ENCODE assay signal across 16 cellular contexts in the genomic region with DNA sequence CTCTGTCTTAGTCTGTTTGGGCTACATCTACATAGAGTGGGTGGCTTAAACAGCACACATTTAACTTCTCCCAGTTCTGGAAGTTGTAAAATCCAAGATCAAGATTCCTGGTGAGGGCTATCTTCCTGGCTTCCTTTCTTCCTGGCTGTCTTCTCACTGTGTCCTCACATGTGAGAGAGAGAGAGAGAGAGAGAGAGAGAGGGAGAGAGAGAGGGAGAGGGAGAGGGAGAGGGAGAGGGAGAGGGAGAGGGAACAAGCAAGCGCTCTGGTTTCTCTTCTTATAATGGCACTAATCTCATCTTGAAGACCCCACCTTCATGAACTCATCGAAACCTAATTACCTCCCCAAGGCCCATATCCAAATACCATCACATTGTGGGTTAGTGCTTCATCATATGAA.
DNase-seq lines count a peak whose midpoint lies in the region; ATAC-seq and TF ChIP-seq lines count a peak whose summit lies in the region.
"Had no signal": no experiment of that assay in that cellular context is flagged by ENCODE, and none has a peak within 500 bp of the region (broad histone marks: within the 10 kb centered on the region; RNA-seq: fewer than 3 reads in every experiment).

No MANE protein-coding gene starts in this region.

- DNase-seq in left ventricle myocardium superior (no peak), left ventricle myocardium inferior (no peak), H9 (no peak), nephron progenitor cell (no peak), GM10266 (ENCODE audit: extremely low spot score) (no peak), inferior parietal cortex (ENCODE audit: extremely low spot score) (no peak)
- DNase-seq: C1 segment of cervical spinal cord; Calu3; CD4-positive, alpha-beta T cell; DMS79; GOT3; HFFc6 had no signal

- peaks cover 2% of the 10 kb centered on the region for H3K79me1 ChIP-seq in H9 (ENCODE audit: insufficient read depth, low read depth, low read length, poor library complexity, severe bottlenecking)

- H4K5ac ChIP-seq in H9 (ENCODE audit: insufficient read length, low read depth, low read length): no peak overlapping the region

- H2BK15ac ChIP-seq in H9 (ENCODE audit: low read depth, low read length): no peak overlapping the region

- H4K20me1 ChIP-seq in H9 (ENCODE audit: control insufficient read depth, insufficient read depth, insufficient read length): no peaks in the 10 kb centered on the region

- H3K9me3 Mint-ChIP-seq in H9 (no peaks in the 10 kb centered on the region), nephron progenitor cell (peaks cover 6% of the 10 kb centered on the region)
- H3K9me3 Mint-ChIP-seq: CD4-positive, alpha-beta T cell; HFFc6 had no signal

- no peak overlapping the region for H2BK120ac ChIP-seq in H9 (ENCODE audit: low read depth, low read length, poor library complexity, severe bottlenecking)

- no peaks in the 10 kb centered on the region for H3K27me3 Mint-ChIP-seq in H9 (ENCODE audit: low read depth)
- H3K27me3 Mint-ChIP-seq in nephron progenitor cell (ENCODE audit: low read depth, poor library complexity): no peaks in the 10 kb centered on the region
- H3K27me3 Mint-ChIP-seq: B cell; CD4-positive, alpha-beta T cell had no signal

- no peak overlapping the region for H4K8ac ChIP-seq in H9 (replicated peaks; ENCODE audit: insufficient read length, low read depth, low read length)

- H3K27ac Mint-ChIP-seq in H9 (peak overlapping the region in 2 of 3 experiments; percentile 21 to 26; a peak in 1 of 7 replicates), nephron progenitor cell (peak overlapping the region; percentile 50)
- H3K27ac Mint-ChIP-seq: B cell; CD4-positive, alpha-beta T cell had no signal

- H2BK5ac ChIP-seq in H9 (ENCODE audit: insufficient read length, low read length): no peak overlapping the region

- no peaks in the 10 kb centered on the region for H3K36me3 ChIP-seq in left ventricle myocardium inferior
- H3K36me3 ChIP-seq: HAP-1 had no signal

- H3K9me3 ChIP-seq in left ventricle myocardium inferior (replicated peaks): no peaks in the 10 kb centered on the region
- H3K9me3 ChIP-seq in H9 (ENCODE audit: control insufficient read depth, low read depth, low read length): no peaks in the 10 kb centered on the region
- H3K9me3 ChIP-seq: HAP-1 had no signal

- ATAC-seq in left ventricle myocardium superior: peak; percentile 61
- no peak for ATAC-seq in HG03460 (IDR thresholded peaks at IDR 0.05; ENCODE audit: unreplicated experiment)

- no peak overlapping the region for H3K56ac ChIP-seq in H9 (ENCODE audit: insufficient read length, low read depth, low read length)

- H3T11ph ChIP-seq in H9 (ENCODE audit: low read length): no peak overlapping the region

- H3K4me1 Mint-ChIP-seq in H9 (peaks cover 19% of the 10 kb centered on the region in 2 experiments), nephron progenitor cell (peaks cover 13% of the 10 kb centered on the region)

- no peak overlapping the region for H3K14ac ChIP-seq in H9 (ENCODE audit: insufficient read depth, low read length)

- H3K4me3 Mint-ChIP-seq in H9 (no peak overlapping the region), nephron progenitor cell (no peak overlapping the region)
- H3K4me3 Mint-ChIP-seq: B cell; CD4-positive, alpha-beta T cell; HFFc6 had no signal

- no peak overlapping the region for H3K27ac ChIP-seq in left ventricle myocardium inferior (replicated peaks)
- H3K27ac ChIP-seq in H9 (ENCODE audit: insufficient read length, low read depth, low read length): no peak overlapping the region
- H3K27ac ChIP-seq: HL-60 had no signal

- H2AFZ ChIP-seq in H9 (ENCODE audit: low read length): no peak overlapping the region

- peaks cover 72% of the 10 kb centered on the region for H3K4me1 ChIP-seq in left ventricle myocardium inferior
- no peaks in the 10 kb centered on the region for H3K4me1 ChIP-seq in H9 (ENCODE audit: insufficient read depth, low read length)

- H3K4ac ChIP-seq in H9 (ENCODE audit: low read depth, low read length): no peak overlapping the region

- no peak overlapping the region for H3K23ac ChIP-seq in H9 (ENCODE audit: insufficient read length, low read depth, low read length)

- H2BK12ac ChIP-seq in H9 (ENCODE audit: insufficient read length, low read depth, low read length): no peak overlapping the region

- H3K4me2 ChIP-seq in H9 (ENCODE audit: insufficient read depth, insufficient read length, low read length): no peak overlapping the region

- intact Hi-C loops in left ventricle myocardium superior (cut with micrococcal nuclease): no loop called here
- intact Hi-C loops in left ventricle myocardium inferior (cut with micrococcal nuclease): no loop called here

- no peak overlapping the region for H2BK20ac ChIP-seq in H9 (ENCODE audit: low read depth, low read length, poor library complexity, severe bottlenecking)

- H3K27me3 ChIP-seq in left ventricle myocardium inferior (ENCODE audit: low read depth): no peaks in the 10 kb centered on the region
- no peaks in the 10 kb centered on the region for H3K27me3 ChIP-seq in H9 (ENCODE audit: insufficient read depth, low read length)

- H3K9ac ChIP-seq in H9 (ENCODE audit: extremely low read depth, insufficient read length, low read length): no peak overlapping the region

- H3K36me3 Mint-ChIP-seq in H9 (ENCODE audit: insufficient read depth in 1 of 3, low read depth in 3 of 3) (no peaks in the 10 kb centered on the region; a peak in 1 of 7 replicates), nephron progenitor cell (ENCODE audit: low read depth) (peaks cover 7% of the 10 kb centered on the region)

- no peak overlapping the region for H4K91ac ChIP-seq in H9 (ENCODE audit: insufficient read length, low read depth, low read length)

- no peak for TF ChIP-seq CTCF in left ventricle myocardium inferior (IDR thresholded peaks at IDR 0.05; ENCODE audit: borderline replicate concordance)
- no peak for TF ChIP-seq CTCF in H9 (conservative IDR thresholded peaks at IDR 0.05)
- no peak for TF ChIP-seq CTCF in nephron progenitor cell (IDR thresholded peaks at IDR 0.05)
- no peak for TF ChIP-seq CTCF in GM10266 (IDR thresholded peaks at IDR 0.05; ENCODE audit: control insufficient read depth, insufficient read depth, low read depth, missing control alignments)

- no peak overlapping the region for H3K4me3 ChIP-seq in left ventricle myocardium inferior
- H3K4me3 ChIP-seq: HAP-1 had no signal

- H3K23me2 ChIP-seq in H9 (ENCODE audit: insufficient read length, low read depth, low read length, poor library complexity, severe bottlenecking): no peaks in the 10 kb centered on the region

- no peak overlapping the region for H3K18ac ChIP-seq in H9 (ENCODE audit: insufficient read length, low read depth, low read length)

- no peak overlapping the region for H2AK5ac ChIP-seq in H9 (ENCODE audit: insufficient read length, low read length)

- H3K79me2 ChIP-seq in H9 (ENCODE audit: insufficient read depth, low read length): peaks cover 5% of the 10 kb centered on the region; the same call in 1 of the 2 replicates

- WGBS in H9 (ENCODE audit: extremely low coverage, insufficient read length, low lambda C conversion rate): no CpG with 5 or more reads among the region's 2 CpGs
